Comparison of ENCODE assay signal across 10 cellular contexts in the genomic region with DNA sequence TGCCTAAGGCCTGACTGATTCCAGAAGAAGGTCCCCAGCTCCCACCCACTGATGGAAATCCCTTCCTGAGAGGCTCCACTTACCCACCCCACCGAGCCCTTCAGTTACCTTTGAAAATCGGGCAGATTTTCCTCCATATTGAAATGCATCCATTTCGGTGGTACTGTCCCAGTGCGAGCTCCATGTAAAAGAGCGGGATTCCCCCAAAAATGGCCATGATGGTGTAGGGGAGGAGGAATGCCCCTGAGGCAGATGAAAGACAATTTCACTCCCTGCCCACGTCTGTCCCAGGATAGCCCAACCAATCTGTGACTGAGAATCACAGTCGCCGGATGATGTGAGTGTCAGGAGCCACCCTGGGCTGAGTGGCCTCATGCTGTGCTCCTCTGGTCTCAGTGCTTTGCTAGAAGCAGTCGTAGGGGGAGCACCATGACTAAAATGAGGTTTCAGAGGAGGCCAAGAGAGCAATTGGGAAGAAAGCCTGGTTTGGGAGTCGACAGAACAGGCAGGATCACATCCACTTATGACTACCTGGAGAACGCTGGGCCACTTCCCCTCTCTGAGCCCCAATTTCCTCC. TPM values are rescaled to one million over a fixed set of nuclear protein-coding genes. Genes with fewer than 3 reads are reported as not detected.
"Had no signal": no experiment of that assay in that cellular context is flagged by ENCODE, and none has a peak within 500 bp of the region (broad histone marks: within the 10 kb centered on the region; RNA-seq: fewer than 3 reads in every experiment).

No MANE protein-coding gene starts in this region.

- H3K36me3 ChIP-seq: brain microvascular endothelial cell, gastroesophageal sphincter, tibial artery had no signal

- ATAC-seq: effector memory CD8-positive, alpha-beta T cell; gastroesophageal sphincter; left ventricle myocardium superior had no signal

- DNase-seq: brain microvascular endothelial cell; effector memory CD8-positive, alpha-beta T cell; left ventricle myocardium superior; retina; stimulated activated CD4-positive, alpha-beta T cell treated with anti-CD3 and anti-CD28 coated beads, Interleukin-4, amount 100 ng/mL, for 4 hours; tibial artery had no signal

- H3K27ac ChIP-seq: brain microvascular endothelial cell, gastroesophageal sphincter, parathyroid adenoma, tibial artery had no signal

- H3K4me1 ChIP-seq: gastroesophageal sphincter, parathyroid adenoma, tibial artery had no signal

- H3K4me3 ChIP-seq: gastroesophageal sphincter, tibial artery had no signal

- H3K27me3 ChIP-seq: brain microvascular endothelial cell, gastroesophageal sphincter, tibial artery had no signal

- H3K9me3 ChIP-seq: gastroesophageal sphincter, tibial artery had no signal

RNA-seq across cellular contexts. Expression of a gene that starts 16.7 kb away (rescaled TPM):
- total RNA-seq: epithelial cell of proximal tubule; left ventricle myocardium superior; T-helper 2 cell treated with Interferon-gamma antibody and Interleukin-4, amounts not matched to agents 100 ng/mL and 5 ng/mL, for 36 hours had no signal
